Comparison of ENCODE assay signal across 20 cellular contexts in the genomic region with DNA sequence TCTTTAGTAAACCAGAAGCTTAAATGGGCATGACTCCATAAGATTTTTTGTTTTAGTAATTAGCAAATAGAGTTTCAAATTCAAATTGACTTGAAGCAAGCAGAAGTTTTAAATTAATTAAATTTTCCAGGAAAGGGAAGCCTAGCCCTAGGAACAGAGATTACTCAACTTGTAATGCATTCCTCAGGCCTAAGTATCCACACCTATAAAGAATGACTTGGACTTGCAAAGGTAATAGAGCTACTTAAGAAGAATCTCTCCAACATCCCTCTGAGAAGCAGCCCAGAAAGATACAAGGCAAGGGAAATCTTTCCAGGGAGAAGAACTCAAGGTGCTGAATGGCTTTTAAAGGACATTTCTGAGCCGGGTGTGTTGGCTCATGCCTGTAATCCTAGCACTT. TPM values are rescaled to one million over a fixed set of nuclear protein-coding genes. Genes with fewer than 3 reads are reported as not detected.
A peak's percentile ranks its signal among the peaks of the same experiment; 100 is the strongest.
DNase-seq lines count a peak whose midpoint lies in the region; ATAC-seq, FAIRE-seq and TF ChIP-seq lines count a peak whose summit lies in the region.
"Had no signal": no experiment of that assay in that cellular context is flagged by ENCODE, and none has a peak within 500 bp of the region (broad histone marks: within the 10 kb centered on the region; RNA-seq: fewer than 3 reads in every experiment).

No MANE protein-coding gene starts in this region.

- no peak for FAIRE-seq in D721Med (lab: Jason Lieb, UNC)
- FAIRE-seq: G401.6, GM12892 had no signal

- no peak overlapping the region for H3K4me3 Mint-ChIP-seq in WTC11
- H3K4me3 Mint-ChIP-seq: CD4-positive, alpha-beta memory T cell; H9 had no signal

- peaks cover 22% of the 10 kb centered on the region for H3K4me1 Mint-ChIP-seq in WTC11

- no peaks in the 10 kb centered on the region for H3K27me3 Mint-ChIP-seq in WTC11 (ENCODE audit: low read depth)
- H3K27me3 Mint-ChIP-seq: CD4-positive, alpha-beta memory T cell had no signal

- POLR2A ChIA-PET in WTC11 (lab: Charles Lee), result no interaction called here

- no peak overlapping the region for H3K27ac Mint-ChIP-seq in WTC11
- H3K27ac Mint-ChIP-seq: CD4-positive, alpha-beta memory T cell had no signal

- H3K9me3 Mint-ChIP-seq in WTC11, result peaks cover 26% of the 10 kb centered on the region

- CTCF ChIA-PET in WTC11 (lab: Charles Lee), result interaction anchor here (1.2 kb wide), 1 partner anchor 54 kb away, joined by 3 read pairs; no protein-coding TSS in a partner anchor

- no peak overlapping the region for H3K27ac ChIP-seq in left lung

- ATAC-seq in WTC11 (peak; percentile 36; the same call in 1 of the 2 replicates), left lung (peak; percentile 36), HG03108 (IDR thresholded peaks at IDR 0.05; ENCODE audit: unreplicated experiment) (no peak)
- ATAC-seq: HCT116 had no signal

- H3K36me3 Mint-ChIP-seq in WTC11, result peaks cover 18% of the 10 kb centered on the region
- H3K36me3 Mint-ChIP-seq: CD4-positive, alpha-beta memory T cell had no signal

- no peaks in the 10 kb centered on the region for H3K36me3 ChIP-seq in left lung

- H3K4me3 ChIP-seq in epithelial cell of esophagus (ENCODE audit: low read length) (no peak overlapping the region), left lung (no peak overlapping the region)

- H3K4me1 ChIP-seq in left lung, result no peaks in the 10 kb centered on the region

- TF ChIP-seq CTCF in WTC11 (IDR thresholded peaks at IDR 0.05) (no peak), epithelial cell of esophagus (IDR thresholded peaks at IDR 0.05; ENCODE audit: insufficient read depth, low read depth, low read length, missing control alignments) (no peak), left lung (IDR thresholded peaks at IDR 0.05) (no peak), D721Med (IDR thresholded peaks at IDR 0.05; ENCODE audit: insufficient read depth, missing control alignments) (no peak)

- H3K9me3 ChIP-seq in left lung, result no peaks in the 10 kb centered on the region

- intact Hi-C loops in left lung (cut with DNase I), result no loop called here

- DNase-seq in WTC11 (ENCODE audit: low spot score) (no peak), epithelial cell of esophagus (ENCODE audit: low read depth) (peak; percentile 47), left lung (no peak), NCI-H82 (lab: John Stamatoyannopoulos, UW) (no peak), D721Med (ENCODE audit: insufficient read length, low spot score) (no peak)
- no peak for DNase-seq in activated CD4-positive, alpha-beta T cell treated with anti-CD3 and anti-CD28 coated beads for 48 hours
- DNase-seq: C1 segment of cervical spinal cord; Calu3; CD4-positive, alpha-beta memory T cell; COR-L47; DMS153; DND-41; H9 had no signal

- H3K27me3 ChIP-seq in left lung, result no peaks in the 10 kb centered on the region

TF ChIP-seq in WTC11, 78 proteins besides CTCF, POLR2A, EP300 and RAD21:
- no peak for TF ChIP-seq JUN (CRISPR knock-in tag; IDR thresholded peaks at IDR 0.05)
- no peak for TF ChIP-seq MXD4 (CRISPR knock-in tag; IDR thresholded peaks at IDR 0.05; ENCODE audit: borderline replicate concordance)
- TF ChIP-seq, protein P1, sequence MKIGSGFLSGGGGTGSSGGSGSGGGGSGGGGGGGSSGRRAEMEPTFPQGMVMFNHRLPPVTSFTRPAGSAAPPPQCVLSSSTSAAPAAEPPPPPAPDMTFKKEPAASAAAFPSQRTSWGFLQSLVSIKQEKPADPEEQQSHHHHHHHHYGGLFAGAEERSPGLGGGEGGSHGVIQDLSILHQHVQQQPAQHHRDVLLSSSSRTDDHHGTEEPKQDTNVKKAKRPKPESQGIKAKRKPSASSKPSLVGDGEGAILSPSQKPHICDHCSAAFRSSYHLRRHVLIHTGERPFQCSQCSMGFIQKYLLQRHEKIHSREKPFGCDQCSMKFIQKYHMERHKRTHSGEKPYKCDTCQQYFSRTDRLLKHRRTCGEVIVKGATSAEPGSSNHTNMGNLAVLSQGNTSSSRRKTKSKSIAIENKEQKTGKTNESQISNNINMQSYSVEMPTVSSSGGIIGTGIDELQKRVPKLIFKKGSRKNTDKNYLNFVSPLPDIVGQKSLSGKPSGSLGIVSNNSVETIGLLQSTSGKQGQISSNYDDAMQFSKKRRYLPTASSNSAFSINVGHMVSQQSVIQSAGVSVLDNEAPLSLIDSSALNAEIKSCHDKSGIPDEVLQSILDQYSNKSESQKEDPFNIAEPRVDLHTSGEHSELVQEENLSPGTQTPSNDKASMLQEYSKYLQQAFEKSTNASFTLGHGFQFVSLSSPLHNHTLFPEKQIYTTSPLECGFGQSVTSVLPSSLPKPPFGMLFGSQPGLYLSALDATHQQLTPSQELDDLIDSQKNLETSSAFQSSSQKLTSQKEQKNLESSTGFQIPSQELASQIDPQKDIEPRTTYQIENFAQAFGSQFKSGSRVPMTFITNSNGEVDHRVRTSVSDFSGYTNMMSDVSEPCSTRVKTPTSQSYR (CRISPR knock-in tag; IDR thresholded peaks at IDR 0.05), result no peak
- TF ChIP-seq RORB (CRISPR knock-in tag; IDR thresholded peaks at IDR 0.05), result no peak
- TF ChIP-seq, protein P2, sequence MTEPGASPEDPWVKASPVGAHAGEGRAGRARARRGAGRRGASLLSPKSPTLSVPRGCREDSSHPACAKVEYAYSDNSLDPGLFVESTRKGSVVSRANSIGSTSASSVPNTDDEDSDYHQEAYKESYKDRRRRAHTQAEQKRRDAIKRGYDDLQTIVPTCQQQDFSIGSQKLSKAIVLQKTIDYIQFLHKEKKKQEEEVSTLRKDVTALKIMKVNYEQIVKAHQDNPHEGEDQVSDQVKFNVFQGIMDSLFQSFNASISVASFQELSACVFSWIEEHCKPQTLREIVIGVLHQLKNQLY (CRISPR knock-in tag; IDR thresholded peaks at IDR 0.05), result no peak
- no peak for TF ChIP-seq JAZF1 (CRISPR knock-in tag; IDR thresholded peaks at IDR 0.05)
- TF ChIP-seq, protein P3, sequence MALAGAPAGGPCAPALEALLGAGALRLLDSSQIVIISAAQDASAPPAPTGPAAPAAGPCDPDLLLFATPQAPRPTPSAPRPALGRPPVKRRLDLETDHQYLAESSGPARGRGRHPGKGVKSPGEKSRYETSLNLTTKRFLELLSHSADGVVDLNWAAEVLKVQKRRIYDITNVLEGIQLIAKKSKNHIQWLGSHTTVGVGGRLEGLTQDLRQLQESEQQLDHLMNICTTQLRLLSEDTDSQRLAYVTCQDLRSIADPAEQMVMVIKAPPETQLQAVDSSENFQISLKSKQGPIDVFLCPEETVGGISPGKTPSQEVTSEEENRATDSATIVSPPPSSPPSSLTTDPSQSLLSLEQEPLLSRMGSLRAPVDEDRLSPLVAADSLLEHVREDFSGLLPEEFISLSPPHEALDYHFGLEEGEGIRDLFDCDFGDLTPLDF (CRISPR knock-in tag; IDR thresholded peaks at IDR 0.05), result no peak
- TF ChIP-seq OVOL2 (CRISPR knock-in tag; IDR thresholded peaks at IDR 0.05; ENCODE audit: borderline replicate concordance), result no peak
- TF ChIP-seq, protein P4, sequence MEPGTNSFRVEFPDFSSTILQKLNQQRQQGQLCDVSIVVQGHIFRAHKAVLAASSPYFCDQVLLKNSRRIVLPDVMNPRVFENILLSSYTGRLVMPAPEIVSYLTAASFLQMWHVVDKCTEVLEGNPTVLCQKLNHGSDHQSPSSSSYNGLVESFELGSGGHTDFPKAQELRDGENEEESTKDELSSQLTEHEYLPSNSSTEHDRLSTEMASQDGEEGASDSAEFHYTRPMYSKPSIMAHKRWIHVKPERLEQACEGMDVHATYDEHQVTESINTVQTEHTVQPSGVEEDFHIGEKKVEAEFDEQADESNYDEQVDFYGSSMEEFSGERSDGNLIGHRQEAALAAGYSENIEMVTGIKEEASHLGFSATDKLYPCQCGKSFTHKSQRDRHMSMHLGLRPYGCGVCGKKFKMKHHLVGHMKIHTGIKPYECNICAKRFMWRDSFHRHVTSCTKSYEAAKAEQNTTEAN (CRISPR knock-in tag; IDR thresholded peaks at IDR 0.05), result no peak
- TF ChIP-seq, protein P5, sequence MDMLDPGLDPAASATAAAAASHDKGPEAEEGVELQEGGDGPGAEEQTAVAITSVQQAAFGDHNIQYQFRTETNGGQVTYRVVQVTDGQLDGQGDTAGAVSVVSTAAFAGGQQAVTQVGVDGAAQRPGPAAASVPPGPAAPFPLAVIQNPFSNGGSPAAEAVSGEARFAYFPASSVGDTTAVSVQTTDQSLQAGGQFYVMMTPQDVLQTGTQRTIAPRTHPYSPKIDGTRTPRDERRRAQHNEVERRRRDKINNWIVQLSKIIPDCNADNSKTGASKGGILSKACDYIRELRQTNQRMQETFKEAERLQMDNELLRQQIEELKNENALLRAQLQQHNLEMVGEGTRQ (CRISPR knock-in tag; IDR thresholded peaks at IDR 0.05), result no peak
- TF ChIP-seq PRRX2 (CRISPR knock-in tag; IDR thresholded peaks at IDR 0.05), result no peak
- TF ChIP-seq SMAD3 (CRISPR knock-in tag; IDR thresholded peaks at IDR 0.05; ENCODE audit: borderline replicate concordance), result no peak

RNA-seq across cellular contexts. Expression of a gene that starts 16.9 kb away (rescaled TPM):
- total RNA-seq in WTC11 (2021) (1.9 to 3.5 TPM (median 2.9 TPM) in 3 replicates), left lung (not detected)
- total RNA-seq: A172; A673; Calu3; CD4-positive, alpha-beta memory T cell; H4 had no signal
